In genomic region chr16:29809031-29809747, GRCh38 we compare ENCODE assay signal across 1 cellular context.
TF ChIP-seq lines count a peak whose summit lies in the region.

No MANE protein-coding gene starts in this region.

TF ChIP-seq in WTC11, 78 proteins besides CTCF, POLR2A, EP300 and RAD21 (continued from another document):
- TF ChIP-seq ATF6 (CRISPR knock-in tag; IDR thresholded peaks at IDR 0.05) = no peak
- no peak for TF ChIP-seq ZNF532 (CRISPR knock-in tag; IDR thresholded peaks at IDR 0.05; ENCODE audit: borderline replicate concordance)
- no peak for TF ChIP-seq FOXK1 (CRISPR knock-in tag; IDR thresholded peaks at IDR 0.05)
